ENCODE assay signal across 2 cellular contexts in genomic region chr12:118715647-118716046, GRCh38.
TF ChIP-seq lines count a peak whose summit lies in the region.

No MANE protein-coding gene starts in this region.

TF ChIP-seq in K562, 482 proteins besides CTCF, POLR2A, EP300 and RAD21 (continued from another document):
- TF ChIP-seq HBP1 (CRISPR knock-in tag; IDR thresholded peaks at IDR 0.05), result no peak
- TF ChIP-seq SREBF1 (IDR thresholded peaks at IDR 0.05; ENCODE audit: borderline replicate concordance, low read depth, low read length), result no peak
- TF ChIP-seq BRF2 (IDR thresholded peaks at IDR 0.05; ENCODE audit: borderline replicate concordance, insufficient read depth, insufficient read length), result no peak
- no peak for TF ChIP-seq DPF2 (IDR thresholded peaks at IDR 0.05)
- TF ChIP-seq CHD1 (IDR thresholded peaks at IDR 0.05; ENCODE audit: low read length), result no peak
- no peak for TF ChIP-seq POLR2AphosphoS5 (IDR thresholded peaks at IDR 0.05; ENCODE audit: control insufficient read depth, insufficient read depth, low read depth, low read length)
- no peak for TF ChIP-seq ZNF311 (CRISPR knock-in tag; IDR thresholded peaks at IDR 0.05)
- no peak for TF ChIP-seq KLF13 (tag; IDR thresholded peaks at IDR 0.05; ENCODE audit: borderline replicate concordance, low read depth)
- peak; percentile 82 for TF ChIP-seq ZBTB17 (CRISPR knock-in tag; IDR thresholded peaks at IDR 0.05)
- peak in 1 of 2 experiments; percentile 69; a peak in 2 of 4 replicates for TF ChIP-seq MLLT1 (IDR thresholded peaks at IDR 0.05)
- TF ChIP-seq BRCA1 (IDR thresholded peaks at IDR 0.05), result no peak
- TF ChIP-seq BRCA1 (CRISPR knock-in tag; IDR thresholded peaks at IDR 0.05), result no peak
- no peak for TF ChIP-seq MYNN (IDR thresholded peaks at IDR 0.05)
- no peak for TF ChIP-seq MYNN (CRISPR knock-in tag; IDR thresholded peaks at IDR 0.05)
TF ChIP-seq in K562: peak in this region for 2.

TF ChIP-seq in WTC11, 78 proteins besides CTCF, POLR2A, EP300 and RAD21:
- no peak for TF ChIP-seq ARID4B (CRISPR knock-in tag; IDR thresholded peaks at IDR 0.05; ENCODE audit: borderline replicate concordance)
- no peak for TF ChIP-seq ZNF121 (CRISPR knock-in tag; IDR thresholded peaks at IDR 0.05)
- no peak for TF ChIP-seq MYBL2 (CRISPR knock-in tag; IDR thresholded peaks at IDR 0.05)
- no peak for TF ChIP-seq AR (CRISPR knock-in tag; IDR thresholded peaks at IDR 0.05)
- no peak for TF ChIP-seq ELF4 (CRISPR knock-in tag; IDR thresholded peaks at IDR 0.05; ENCODE audit: low read depth)
- no peak for TF ChIP-seq JAZF1 (CRISPR knock-in tag; IDR thresholded peaks at IDR 0.05)
- TF ChIP-seq ZNF423 (CRISPR knock-in tag; IDR thresholded peaks at IDR 0.05), result no peak
- TF ChIP-seq ZSCAN18 (CRISPR knock-in tag; IDR thresholded peaks at IDR 0.05), result no peak
- TF ChIP-seq ZBTB43 (CRISPR knock-in tag; IDR thresholded peaks at IDR 0.05), result no peak
- TF ChIP-seq NR3C1 (CRISPR knock-in tag; conservative IDR thresholded peaks at IDR 0.05; ENCODE audit: low read depth), result no peak
- TF ChIP-seq KAT7 (CRISPR knock-in tag; IDR thresholded peaks at IDR 0.05; ENCODE audit: borderline replicate concordance), result no peak
- TF ChIP-seq ESRRA (CRISPR knock-in tag; IDR thresholded peaks at IDR 0.05; ENCODE audit: borderline replicate concordance), result no peak
- TF ChIP-seq GABPB1 (CRISPR knock-in tag; IDR thresholded peaks at IDR 0.05), result no peak
- no peak for TF ChIP-seq USF1 (CRISPR knock-in tag; IDR thresholded peaks at IDR 0.05)
- no peak for TF ChIP-seq FOXP1 (CRISPR knock-in tag; IDR thresholded peaks at IDR 0.05; ENCODE audit: borderline replicate concordance)
- no peak for TF ChIP-seq ZMAT4 (CRISPR knock-in tag; IDR thresholded peaks at IDR 0.05)
- no peak for TF ChIP-seq TP53 (CRISPR knock-in tag; IDR thresholded peaks at IDR 0.05)
- TF ChIP-seq FOXJ3 (CRISPR knock-in tag; IDR thresholded peaks at IDR 0.05; ENCODE audit: borderline replicate concordance), result no peak
- TF ChIP-seq AFF4 (CRISPR knock-in tag; IDR thresholded peaks at IDR 0.05; ENCODE audit: borderline replicate concordance), result no peak
